Comparison of ENCODE assay signal across 9 cellular contexts in genomic region chr13:79393564-79394249, GRCh38. TPM values are rescaled to one million over a fixed set of nuclear protein-coding genes. Genes with fewer than 3 reads are reported as not detected.
DNase-seq lines count a peak whose midpoint lies in the region; ATAC-seq and TF ChIP-seq lines count a peak whose summit lies in the region.
"Had no signal": no experiment of that assay in that cellular context is flagged by ENCODE, and none has a peak within 500 bp of the region (broad histone marks: within the 10 kb centered on the region; RNA-seq: fewer than 3 reads in every experiment).

No MANE protein-coding gene starts in this region.

- H2AK5ac ChIP-seq in mesendoderm (ENCODE audit: low read length): no peak overlapping the region

- H3K4ac ChIP-seq in mesendoderm (ENCODE audit: low read depth, low read length): no peak overlapping the region

- H3K27ac Mint-ChIP-seq in activated CD8-positive, alpha-beta memory T cell treated with anti-CD3 and anti-CD28 coated beads, Interleukin-2, amount 10 ng/mL, durations not matched to agents 7 days and 5 days: peak overlapping the region; percentile 67

- CTCF ChIA-PET in activated CD8-positive, alpha-beta memory T cell treated with anti-CD3 and anti-CD28 coated beads, Interleukin-2, amount 10 ng/mL, durations not matched to agents 7 days and 5 days (lab: Charles Lee): interaction anchor here (0.7 to 2.8 kb wide), 5 partner anchors 9 to 147 kb away, joined by 3 to 13 read pairs (median 8); no protein-coding TSS in a partner anchor

- H3K4me2 ChIP-seq in mesendoderm (ENCODE audit: low read length): no peak overlapping the region

- WGBS in right lobe of liver (ENCODE audit: insufficient coverage, low coverage, low lambda C conversion rate, missing lambda C conversion rate): 37% methylated on average over 12 of the region's 14 CpGs
- no CpG with 5 or more reads among the region's 14 CpGs for WGBS in mesendoderm (ENCODE audit: extremely low coverage, insufficient coverage, low lambda C conversion rate)

- peak; percentile 19 for DNase-seq in activated gamma-delta T cell treated with Interleukin-2 at 50 U/mL for 16 hours
- DNase-seq in activated gamma-delta T cell (lab: John Stamatoyannopoulos, UW): no peak
- DNase-seq in NCI-H187 (lab: John Stamatoyannopoulos, UW): peak; percentile 91 to 93
- peak; percentile 62 for DNase-seq in activated CD8-positive, alpha-beta memory T cell treated with anti-CD3 and anti-CD28 coated beads, Interleukin-2, amount 10 ng/mL, durations not matched to agents 7 days and 5 days
- no peak for DNase-seq in right lobe of liver
- no peak for DNase-seq in mesendoderm
- DNase-seq in iPS-NIHi11 (ENCODE audit: low spot score): no peak

- no peak overlapping the region for H3K23ac ChIP-seq in mesendoderm (ENCODE audit: low read length)

- H3K4me1 ChIP-seq in right lobe of liver: peaks cover 0 to 22% (median 0%) of the 10 kb centered on the region in 4 donors
- peaks cover 2% of the 10 kb centered on the region for H3K4me1 ChIP-seq in mesendoderm (ENCODE audit: control insufficient read depth, low read depth, low read length)

- ATAC-seq in HG02852 (IDR thresholded peaks at IDR 0.05; ENCODE audit: unreplicated experiment) (peak; percentile 72), right lobe of liver (peak; percentile 52 to 84 (median 64))
- peak; percentile 52 for ATAC-seq in activated CD8-positive, alpha-beta memory T cell treated with anti-CD3 and anti-CD28 coated beads, Interleukin-2, amount 10 ng/mL, durations not matched to agents 7 days and 5 days

- no peak overlapping the region for H4K8ac ChIP-seq in mesendoderm (ENCODE audit: low read depth, low read length)

- H3K9me3 Mint-ChIP-seq in activated CD8-positive, alpha-beta memory T cell treated with anti-CD3 and anti-CD28 coated beads, Interleukin-2, amount 10 ng/mL, durations not matched to agents 7 days and 5 days (ENCODE audit: low read depth): peaks cover 8% of the 10 kb centered on the region

- no peak overlapping the region for H3K56ac ChIP-seq in mesendoderm (ENCODE audit: low read length)

- peaks cover 11% of the 10 kb centered on the region for H3K79me1 ChIP-seq in mesendoderm (ENCODE audit: low read length)

- no peak for TF ChIP-seq POLR2A in right lobe of liver (IDR thresholded peaks at IDR 0.05)

- no peak for TF ChIP-seq CTCF in right lobe of liver (IDR thresholded peaks at IDR 0.05)

- intact Hi-C loops in right lobe of liver (cut with DNase I): no loop called here

- H2BK5ac ChIP-seq in mesendoderm (ENCODE audit: low read length): no peak overlapping the region

- peaks cover 55% of the 10 kb centered on the region for H3K4me1 Mint-ChIP-seq in activated CD8-positive, alpha-beta memory T cell treated with anti-CD3 and anti-CD28 coated beads, Interleukin-2, amount 10 ng/mL, durations not matched to agents 7 days and 5 days

- no peak overlapping the region for H2BK15ac ChIP-seq in mesendoderm (replicated peaks; ENCODE audit: low read depth)

- H3K36me3 ChIP-seq in right lobe of liver (no peaks in the 10 kb centered on the region), mesendoderm (ENCODE audit: control insufficient read depth, insufficient read depth, low read length) (no peaks in the 10 kb centered on the region)

- H2BK120ac ChIP-seq in mesendoderm (ENCODE audit: low read depth, low read length): no peak overlapping the region

- H3K4me3 Mint-ChIP-seq in activated CD8-positive, alpha-beta memory T cell treated with anti-CD3 and anti-CD28 coated beads, Interleukin-2, amount 10 ng/mL, durations not matched to agents 7 days and 5 days: peak overlapping the region; percentile 38
- H3K4me3 Mint-ChIP-seq: neural crest cell had no signal

- H3K9me3 ChIP-seq in right lobe of liver: no peaks in the 10 kb centered on the region

- peaks cover 36% of the 10 kb centered on the region for H3K36me3 Mint-ChIP-seq in activated CD8-positive, alpha-beta memory T cell treated with anti-CD3 and anti-CD28 coated beads, Interleukin-2, amount 10 ng/mL, durations not matched to agents 7 days and 5 days

- peaks cover 52% of the 10 kb centered on the region for H3K79me2 ChIP-seq in mesendoderm (ENCODE audit: control insufficient read depth, insufficient read depth, low read length)

- H3K27me3 Mint-ChIP-seq in activated CD8-positive, alpha-beta memory T cell treated with anti-CD3 and anti-CD28 coated beads, Interleukin-2, amount 10 ng/mL, durations not matched to agents 7 days and 5 days: no peaks in the 10 kb centered on the region

- H3K27me3 ChIP-seq in right lobe of liver (no peaks in the 10 kb centered on the region), mesendoderm (ENCODE audit: insufficient read depth, low read length, poor library complexity) (no peaks in the 10 kb centered on the region)

- H3K9ac ChIP-seq in mesendoderm (ENCODE audit: low read length): no peak overlapping the region

- H3K4me3 ChIP-seq in right lobe of liver: no peak overlapping the region
- H3K4me3 ChIP-seq in mesendoderm (ENCODE audit: low read length): no peak overlapping the region

- H3K27ac ChIP-seq in right lobe of liver (peak overlapping the region in 1 of 3 donors; percentile 19), mesendoderm (ENCODE audit: low read depth, low read length) (no peak overlapping the region)

- H4K5ac ChIP-seq in mesendoderm (ENCODE audit: low read length): no peak overlapping the region

- H3K18ac ChIP-seq in mesendoderm (ENCODE audit: low read length): no peak overlapping the region

RNA-seq across cellular contexts. Expression of gene RBM26, which starts 12.3 kb away (rescaled TPM):
- 10 to 100 TPM; 65.2 to 66.0 TPM for total RNA-seq in activated CD8-positive, alpha-beta memory T cell treated with anti-CD3 and anti-CD28 coated beads, Interleukin-2, amount 10 ng/mL, durations not matched to agents 7 days and 5 days
- 10 to 100 TPM; 12.9 to 16.7 (median 15.1) TPM for total RNA-seq in right lobe of liver
- 46.4 TPM for polyA plus RNA-seq in mesendoderm (2013, experiment 1 of 2)
- 48.0 TPM for polyA plus RNA-seq in mesendoderm (2013, experiment 2 of 2)

Comparison
In these comparisons a context has a peak if more than half of its experiments do, and no peak if none do; other contexts are left out.
1. DNase-seq: peak in activated gamma-delta T cell treated with Interleukin-2 at 50 U/mL for 16 hours (single experiment), NCI-H187 (2 of 2) and activated CD8-positive, alpha-beta memory T cell treated with anti-CD3 and anti-CD28 coated beads, Interleukin-2, amount 10 ng/mL, durations not matched to agents 7 days and 5 days (single experiment); none in activated gamma-delta T cell (single experiment), right lobe of liver (0 of 3), mesendoderm (single experiment) and iPS-NIHi11 (single experiment).
2. Peak in every context shown above with its lines, with median percentiles within 50 percentile points of each other: ATAC-seq.